ENCODE assay signal across 11 cellular contexts in genomic region chr5:35194636-35195471, GRCh38. TPM values are rescaled to one million over a fixed set of nuclear protein-coding genes. Genes with fewer than 3 reads are reported as not detected.
DNase-seq lines count a peak whose midpoint lies in the region; ATAC-seq and TF ChIP-seq lines count a peak whose summit lies in the region.
"Had no signal": no experiment of that assay in that cellular context is flagged by ENCODE, and none has a peak within 500 bp of the region (broad histone marks: within the 10 kb centered on the region; RNA-seq: fewer than 3 reads in every experiment).

No MANE protein-coding gene starts in this region.

- no peaks in the 10 kb centered on the region for H3K9me3 Mint-ChIP-seq in glutamatergic neuron (ENCODE audit: unreplicated experiment)
- H3K9me3 Mint-ChIP-seq: activated naive CD8-positive, alpha-beta T cell treated with anti-CD3 and anti-CD28 coated beads, Interleukin-2, amount 10 ng/mL, durations not matched to agents 7 days and 5 days had no signal

- H3K27ac Mint-ChIP-seq in glutamatergic neuron (ENCODE audit: unreplicated experiment) = no peak overlapping the region
- H3K27ac Mint-ChIP-seq: activated naive CD8-positive, alpha-beta T cell treated with anti-CD3 and anti-CD28 coated beads, Interleukin-2, amount 10 ng/mL, durations not matched to agents 7 days and 5 days had no signal

- intact Hi-C loops in testis (cut with DNase I; ENCODE audit: low total_unique reads) = no loop called here

- peaks cover 2% of the 10 kb centered on the region for H3K27me3 Mint-ChIP-seq in glutamatergic neuron (ENCODE audit: unreplicated experiment)

- DNase-seq in SKM-1 treated with dmso at 0.1 percent for 144 hours (lab: John Stamatoyannopoulos, UW; ENCODE audit: unreplicated experiment) (peak; percentile 33), SKM-1 (lab: John Stamatoyannopoulos, UW; ENCODE audit: unreplicated experiment) (no peak), NOMO-1 treated with DMSO at 0.1 percent for 48 hours (lab: John Stamatoyannopoulos, UW; ENCODE audit: unreplicated experiment) (peak; percentile 96), testis (peak; percentile 25), glutamatergic neuron (no peak), brain microvascular endothelial cell (no peak), NCI-H345 treated with DMSO at 0.1 percent for 48 hours (lab: John Stamatoyannopoulos, UW; ENCODE audit: unreplicated experiment) (no peak)
- DNase-seq: activated naive CD8-positive, alpha-beta T cell treated with anti-CD3 and anti-CD28 coated beads, Interleukin-2, amount 10 ng/mL, durations not matched to agents 7 days and 5 days; NCI-H1092 treated with DMSO at 0.1 percent for 48 hours had no signal

- H3K27ac ChIP-seq in testis (peak overlapping the region in 1 of 2 donors; percentile 34), brain microvascular endothelial cell (no peak overlapping the region)
- H3K27ac ChIP-seq: 22Rv1 had no signal

- no peak for TF ChIP-seq POLR2A in testis (IDR thresholded peaks at IDR 0.05)

- H3K4me3 ChIP-seq in testis (no peak overlapping the region), brain microvascular endothelial cell (ENCODE audit: low read depth, low read length) (no peak overlapping the region)

- H3K27me3 ChIP-seq in testis (no peaks in the 10 kb centered on the region), brain microvascular endothelial cell (replicated peaks) (peaks cover 5% of the 10 kb centered on the region)

- peak; percentile 94 for ATAC-seq in HG02981 (IDR thresholded peaks at IDR 0.05; ENCODE audit: unreplicated experiment)

- WGBS in testis, 2 donors = 42 to 44% methylated on average over 12 of the region's 12 CpGs

- H3K4me1 Mint-ChIP-seq in glutamatergic neuron (ENCODE audit: low read depth, unreplicated experiment) = peaks cover 1% of the 10 kb centered on the region
- H3K4me1 Mint-ChIP-seq: activated naive CD8-positive, alpha-beta T cell treated with anti-CD3 and anti-CD28 coated beads, Interleukin-2, amount 10 ng/mL, durations not matched to agents 7 days and 5 days had no signal

- no peaks in the 10 kb centered on the region for H3K36me3 Mint-ChIP-seq in glutamatergic neuron (ENCODE audit: unreplicated experiment)
- H3K36me3 Mint-ChIP-seq: activated naive CD8-positive, alpha-beta T cell treated with anti-CD3 and anti-CD28 coated beads, Interleukin-2, amount 10 ng/mL, durations not matched to agents 7 days and 5 days had no signal

- in situ Hi-C loops in brain microvascular endothelial cell (cut with HindIII; ENCODE audit: low pct_ligation_motif_present, low sequenced_read_pairs) = loop anchor here (25.0 kb wide), 1 partner anchor 108 kb away; no protein-coding TSS in a partner anchor

- H3K4me1 ChIP-seq in testis = peaks cover 18% of the 10 kb centered on the region

- TF ChIP-seq CTCF in testis (IDR thresholded peaks at IDR 0.05) (no peak), glutamatergic neuron (IDR thresholded peaks at IDR 0.05; ENCODE audit: partially characterized antibody, unreplicated experiment) (no peak), brain microvascular endothelial cell (IDR thresholded peaks at IDR 0.05; ENCODE audit: low read depth, low read length, missing control alignments) (no peak)

- H3K36me3 ChIP-seq in testis (ENCODE audit: low read depth, missing control alignments) (no peaks in the 10 kb centered on the region), brain microvascular endothelial cell (replicated peaks) (no peaks in the 10 kb centered on the region)

- H3K9me3 ChIP-seq in testis = no peaks in the 10 kb centered on the region

- H3K4me3 Mint-ChIP-seq in glutamatergic neuron (ENCODE audit: unreplicated experiment) = no peak overlapping the region
- H3K4me3 Mint-ChIP-seq: activated naive CD8-positive, alpha-beta T cell treated with anti-CD3 and anti-CD28 coated beads, Interleukin-2, amount 10 ng/mL, durations not matched to agents 7 days and 5 days had no signal

RNA-seq across cellular contexts. Expression of gene PRLR, which starts 35.4 kb away (rescaled TPM):
- 1 to 10 TPM; 2.2 to 6.3 TPM for total RNA-seq in testis
- polyA plus RNA-seq in testis (ENCODE audit: insufficient read depth, low read depth, low replicate concordance) = 1.6 TPM
- not detected for total RNA-seq in glutamatergic neuron (ENCODE audit: unreplicated experiment)
- total RNA-seq: activated naive CD8-positive, alpha-beta T cell treated with anti-CD3 and anti-CD28 coated beads, Interleukin-2, amount 10 ng/mL, durations not matched to agents 7 days and 5 days had no signal

Comparison
In these comparisons a context has a peak if more than half of its experiments do, and no peak if none do; other contexts are left out.
1. DNase-seq: peak in SKM-1 treated with dmso at 0.1 percent for 144 hours (single experiment), NOMO-1 treated with DMSO at 0.1 percent for 48 hours (single experiment) and testis (single experiment); none in SKM-1 (single experiment), glutamatergic neuron (single experiment), brain microvascular endothelial cell (single experiment) and NCI-H345 treated with DMSO at 0.1 percent for 48 hours (single experiment).